ENCODE assay signal across 8 cellular contexts in the genomic region with DNA sequence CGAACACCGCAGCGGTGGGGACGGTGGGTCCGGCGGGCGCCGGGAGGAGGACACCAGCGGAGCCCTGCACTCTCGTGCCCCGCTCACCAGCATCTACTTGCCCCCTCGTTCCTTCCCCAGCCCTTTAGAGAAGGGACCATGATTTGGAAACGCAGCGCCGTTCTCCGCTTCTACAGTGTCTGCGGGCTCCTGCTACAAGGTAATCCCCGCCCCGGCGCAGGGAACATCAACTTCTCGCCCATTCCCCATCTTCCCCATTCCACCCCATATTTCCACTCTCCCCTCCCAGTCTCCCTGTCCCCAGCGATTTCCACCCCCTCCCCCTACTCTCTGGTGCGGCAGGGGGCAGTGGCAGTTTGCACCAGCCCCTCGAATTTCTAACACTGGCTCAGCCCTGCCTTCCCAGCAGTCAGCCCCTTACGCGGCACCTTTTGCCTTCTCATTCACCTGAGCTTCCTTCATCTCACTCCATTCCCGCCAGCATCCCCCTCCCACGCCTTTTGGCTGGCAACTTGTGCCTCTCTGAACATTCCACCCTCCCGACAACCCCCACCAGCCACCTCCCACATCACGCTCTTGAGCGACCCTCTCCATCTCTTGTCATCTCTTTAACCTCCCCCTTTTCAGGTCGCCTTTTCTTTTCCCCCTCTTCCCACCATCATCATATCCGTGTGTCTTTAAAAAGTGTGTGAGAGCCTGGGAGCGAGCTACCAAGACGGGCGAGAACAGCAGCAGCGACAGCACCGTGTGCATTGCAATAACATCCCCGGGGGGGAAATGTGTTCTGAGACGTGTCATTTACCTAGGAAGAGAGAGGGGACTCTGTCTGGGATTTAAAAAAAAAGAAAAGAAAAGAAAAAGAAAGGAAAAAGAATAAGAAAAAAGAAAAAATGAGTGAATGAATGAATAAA. TPM values are rescaled to one million over a fixed set of nuclear protein-coding genes. Genes with fewer than 3 reads are reported as not detected.
DNase-seq lines count a peak whose midpoint lies in the region; ATAC-seq, FAIRE-seq and TF ChIP-seq lines count a peak whose summit lies in the region.

No MANE protein-coding gene starts in this region.

- no peaks in the 10 kb centered on the region for H4K20me1 ChIP-seq in HepG2 (ENCODE audit: insufficient read depth, low read length)
- no peaks in the 10 kb centered on the region for H4K20me1 ChIP-seq in Karpas-422 (ENCODE audit: insufficient read depth, low read depth, low read length)

- intact Hi-C loops in activated naive CD4-positive, alpha-beta T cell treated with anti-CD3 and anti-CD28 coated beads for 36 hours (cut with micrococcal nuclease): no loop called here
- intact Hi-C loops in HepG2 (cut with micrococcal nuclease; ENCODE audit: unreplicated experiment): loop anchor here (2.0 kb wide), 1 partner anchor 47 kb away; no protein-coding TSS in a partner anchor

- no peak overlapping the region for H2AFZ ChIP-seq in HepG2 (ENCODE audit: low read length)
- no peak overlapping the region for H2AFZ ChIP-seq in Karpas-422 (ENCODE audit: low read length)

- peaks cover 26% of the 10 kb centered on the region for H3K4me1 Mint-ChIP-seq in activated naive CD4-positive, alpha-beta T cell treated with anti-CD3 and anti-CD28 coated beads for 36 hours (ENCODE audit: low read depth)

- H3K79me2 ChIP-seq in HepG2 (ENCODE audit: insufficient read depth, low read length): no peaks in the 10 kb centered on the region
- no peaks in the 10 kb centered on the region for H3K79me2 ChIP-seq in Karpas-422 (ENCODE audit: low read length)

- 26% methylated on average over 24 of the region's 40 CpGs for WGBS in HepG2 (ENCODE audit: low lambda C conversion rate)
- 2% methylated on average over 37 to 40 of the region's 40 CpGs for WGBS in tibial nerve, 2 donors

- H3K4me3 Mint-ChIP-seq in activated naive CD4-positive, alpha-beta T cell treated with anti-CD3 and anti-CD28 coated beads for 36 hours: peak overlapping the region; percentile 65

- no peak overlapping the region for H3K27ac ChIP-seq in HepG2 (ENCODE audit: extremely low read length, insufficient read depth, low read length)
- H3K27ac ChIP-seq in tibial nerve: peak overlapping the region in 2 of 4 donors; percentile 31 to 60
- H3K27ac ChIP-seq in Karpas-422 (ENCODE audit: low read length): no peak overlapping the region

- H3K27me3 Mint-ChIP-seq in activated naive CD4-positive, alpha-beta T cell treated with anti-CD3 and anti-CD28 coated beads for 36 hours (ENCODE audit: low read depth): peaks cover 45% of the 10 kb centered on the region

- TF ChIP-seq POLR2A in HepG2 (IDR thresholded peaks at IDR 0.05; ENCODE audit: insufficient read depth in 1 of 2, low read depth in 2 of 2, low read length in 2 of 2): no peak
- TF ChIP-seq POLR2A in tibial nerve (IDR thresholded peaks at IDR 0.05): no peak

- H3K4me3 ChIP-seq in HepG2 (replicated peaks in 1 of 3; ENCODE audit: insufficient read depth in 1 of 3, low read depth in 2 of 3, low read length in 3 of 3) (peak overlapping the region; percentile 54 to 74 (median 65); a peak in 4 of 6 replicates), tibial nerve (peak overlapping the region; percentile 42 to 67 (median 57)), Karpas-422 (ENCODE audit: low read length) (no peak overlapping the region)

- POLR2A ChIA-PET in HepG2 (lab: Yijun Ruan, JAX): no interaction called here

- no peak for DNase-seq in activated naive CD4-positive, alpha-beta T cell treated with anti-CD3 and anti-CD28 coated beads for 36 hours
- DNase-seq in activated naive CD4-positive, alpha-beta T cell (lab: John Stamatoyannopoulos, UW): no peak
- DNase-seq in astrocyte of the hippocampus (ENCODE audit: low read depth, low spot score): peak; percentile 3
- no peak for DNase-seq in HepG2 (ENCODE audit: low spot score)
- no peak for DNase-seq in tibial nerve (ENCODE audit: low spot score in 2 of 2)
- DNase-seq in Karpas-422: no peak

- no peaks in the 10 kb centered on the region for H3K9me3 Mint-ChIP-seq in activated naive CD4-positive, alpha-beta T cell treated with anti-CD3 and anti-CD28 coated beads for 36 hours

- BruUV-seq in HepG2 (replicated peaks; lab: Mats Ljungman, UMichigan): no TSS peak

- in situ Hi-C loops in HepG2 (cut with HindIII; ENCODE audit: extremely low pct_ligation_motif_present, low pct_unique_long_range_greater_than_20kb): loop anchor here (25.0 kb wide), 1 partner anchor 403 kb away; no protein-coding TSS in a partner anchor

- TF ChIP-seq CTCF in HepG2 (CRISPR knock-in tag; IDR thresholded peaks at IDR 0.05) (no peak), tibial nerve (IDR thresholded peaks at IDR 0.05) (no peak)

- H3K4me2 ChIP-seq in HepG2 (ENCODE audit: low read depth, low read length) (peak overlapping the region; percentile 90), Karpas-422 (ENCODE audit: low read depth, low read length, poor library complexity, severe bottlenecking) (no peak overlapping the region)

- no peaks in the 10 kb centered on the region for H3K36me3 ChIP-seq in HepG2 (replicated peaks in 1 of 2; ENCODE audit: control insufficient read depth in 1 of 2, insufficient read depth in 2 of 2, low read length in 2 of 2)
- H3K36me3 ChIP-seq in tibial nerve: no peaks in the 10 kb centered on the region
- H3K36me3 ChIP-seq in Karpas-422 (ENCODE audit: insufficient read depth, low read length): no peaks in the 10 kb centered on the region

- H3K9ac ChIP-seq in HepG2 (ENCODE audit: insufficient read depth, low read depth, low read length) (0 out of 2 replicates have a peak overlapping the region, but pooled peaks have one; percentile 22), Karpas-422 (ENCODE audit: low read length) (no peak overlapping the region)

- H3K27me3 ChIP-seq in HepG2 (ENCODE audit: control insufficient read depth in 1 of 2, insufficient read depth in 2 of 2, low read length in 2 of 2) (peaks cover 1 to 24% of the 10 kb centered on the region in 2 experiments; a peak in 3 of 5 replicates), tibial nerve (peaks cover 0 to 26% of the 10 kb centered on the region in 2 donors), Karpas-422 (ENCODE audit: low read length) (no peaks in the 10 kb centered on the region)

- no peaks in the 10 kb centered on the region for H3K36me3 Mint-ChIP-seq in activated naive CD4-positive, alpha-beta T cell treated with anti-CD3 and anti-CD28 coated beads for 36 hours (ENCODE audit: low read depth)

- H3K9me2 ChIP-seq in Karpas-422 (replicated peaks; ENCODE audit: insufficient read depth, low read length): no peaks in the 10 kb centered on the region

- CTCF ChIA-PET in activated naive CD4-positive, alpha-beta T cell treated with anti-CD3 and anti-CD28 coated beads for 36 hours (lab: Charles Lee): no interaction called here
- CTCF ChIA-PET in HepG2 (lab: Yijun Ruan, JAX; ENCODE audit: low intra/inter-chr PET ratio, low total read pairs): no interaction called here

- ATAC-seq in HepG2: peak; percentile 3
- no peak for ATAC-seq in GM18909 (IDR thresholded peaks at IDR 0.05; ENCODE audit: poor library complexity, unreplicated experiment)
- ATAC-seq in GM18520 (IDR thresholded peaks at IDR 0.05; ENCODE audit: unreplicated experiment): no peak

- no peaks in the 10 kb centered on the region for H3K9me3 ChIP-seq in HepG2 (ENCODE audit: low read length)
- no peaks in the 10 kb centered on the region for H3K9me3 ChIP-seq in tibial nerve
- H3K9me3 ChIP-seq in Karpas-422 (ENCODE audit: low read length): peaks cover 9% of the 10 kb centered on the region; the same call in 1 of the 2 replicates

- H3K4me1 ChIP-seq in HepG2 (ENCODE audit: insufficient read depth, low read length): peaks cover 14% of the 10 kb centered on the region
- H3K4me1 ChIP-seq in tibial nerve: peaks cover 0 to 11% (median 3%) of the 10 kb centered on the region in 4 donors
- no peaks in the 10 kb centered on the region for H3K4me1 ChIP-seq in Karpas-422 (ENCODE audit: low read length)

- TF ChIP-seq RAD21 in HepG2 (CRISPR knock-in tag; IDR thresholded peaks at IDR 0.05): no peak

- TF ChIP-seq EP300 in HepG2 (IDR thresholded peaks at IDR 0.05; ENCODE audit: low read depth in 2 of 2, low read length in 2 of 2): no peak
- no peak for TF ChIP-seq EP300 in HepG2 (CRISPR knock-in tag; IDR thresholded peaks at IDR 0.05; ENCODE audit: borderline replicate concordance)
- no peak for TF ChIP-seq EP300 in tibial nerve (IDR thresholded peaks at IDR 0.05)

- no peak overlapping the region for H3K27ac Mint-ChIP-seq in activated naive CD4-positive, alpha-beta T cell treated with anti-CD3 and anti-CD28 coated beads for 36 hours

- FAIRE-seq in HepG2 (lab: Jason Lieb, UNC): no peak

TF ChIP-seq in HepG2, 621 proteins besides CTCF, POLR2A, EP300 and RAD21 (continues in another document):
- TF ChIP-seq SPEN (CRISPR knock-in tag; IDR thresholded peaks at IDR 0.05; ENCODE audit: low read depth) (no peak), ZSCAN31 (CRISPR knock-in tag; IDR thresholded peaks at IDR 0.05; ENCODE audit: low read depth) (0 out of 2 replicates have a peak, but pooled peaks have one; percentile 13)

RNA-seq across cellular contexts. Expression of a gene that starts 0.9 kb away (rescaled TPM):
- not detected for total RNA-seq in activated naive CD4-positive, alpha-beta T cell treated with anti-CD3 and anti-CD28 coated beads for 36 hours
- total RNA-seq in HepG2 (2016; rRNA removed; fragmentation: Illumina TruSeq; extraction: Trizol) (not detected in 2 replicates), tibial nerve (10 to 100 TPM; 15.6 to 51.8 (median 37.4) TPM)
- total RNA-seq in HepG2 (2016; cell fraction: cytosol; rRNA removed; fragmentation: Illumina TruSeq; extraction: Trizol; ENCODE audit: low read depth): not detected in 2 replicates
- total RNA-seq in HepG2 (2016; cell fraction: insoluble cytoplasmic fraction; rRNA removed; fragmentation: Illumina TruSeq; extraction: Trizol): not detected in 2 replicates
- not detected in 2 replicates for total RNA-seq in HepG2 (2016; cell fraction: membrane; rRNA removed; fragmentation: Illumina TruSeq; extraction: Trizol)
- total RNA-seq in HepG2 (2016; cell fraction: nucleus; rRNA removed; fragmentation: Illumina TruSeq; extraction: Trizol): not detected in 2 replicates
- polyA plus RNA-seq in HepG2 (2011; rRNA removed): not detected in 2 replicates
- polyA plus RNA-seq in HepG2 (2011; cell fraction: cytosol; rRNA removed): 0.04 TPM in 1 of 2 replicates, not detected in the other
- polyA plus RNA-seq in HepG2 (2011; cell fraction: nucleus; rRNA removed): 0.21 TPM in 1 of 2 replicates, not detected in the other
- polyA plus RNA-seq in HepG2 (2012): not detected in 2 replicates
- polyA plus RNA-seq in HepG2 (2016; cell fraction: cytosol; fragmentation: Illumina TruSeq; extraction: Trizol; ENCODE audit: low read depth): not detected in 2 replicates
- polyA plus RNA-seq in HepG2 (2016; cell fraction: insoluble cytoplasmic fraction; fragmentation: Illumina TruSeq; extraction: Trizol; ENCODE audit: low read depth): not detected in 2 replicates
- polyA plus RNA-seq in HepG2 (2016; cell fraction: membrane; fragmentation: Illumina TruSeq; extraction: Trizol; ENCODE audit: low read depth): not detected in 2 replicates
- polyA plus RNA-seq in HepG2 (2016; cell fraction: nucleus; fragmentation: Illumina TruSeq; extraction: Trizol; ENCODE audit: insufficient read depth, low read depth): not detected in 2 replicates
- 0.12 TPM in 1 of 2 replicates, not detected in the other for polyA minus RNA-seq in HepG2 (2011; rRNA and poly(A)+ RNA removed; ENCODE audit: low replicate concordance)
- not detected in 2 replicates for polyA minus RNA-seq in HepG2 (2011; cell fraction: cytosol; rRNA and poly(A)+ RNA removed)
- polyA minus RNA-seq in HepG2 (2011; cell fraction: nucleus; rRNA and poly(A)+ RNA removed): not detected in 2 replicates
- total RNA-seq in Karpas-422 (2014; rRNA removed; shearing (Covaris generic); ENCODE audit: low replicate concordance): not detected in 2 replicates

Comparison
In these comparisons a context has a peak if more than half of its experiments do, and no peak if none do; other contexts are left out.
1. RNA of a gene that starts 0.9 kb away (total RNA-seq): 15.6 to 51.8 TPM in tibial nerve; not detected in activated naive CD4-positive, alpha-beta T cell treated with anti-CD3 and anti-CD28 coated beads for 36 hours, not detected in HepG2 and not detected in Karpas-422; every median in the first group is over 10 times any median in the second.